ENCODE assay signal across 12 cellular contexts in the genomic region with DNA sequence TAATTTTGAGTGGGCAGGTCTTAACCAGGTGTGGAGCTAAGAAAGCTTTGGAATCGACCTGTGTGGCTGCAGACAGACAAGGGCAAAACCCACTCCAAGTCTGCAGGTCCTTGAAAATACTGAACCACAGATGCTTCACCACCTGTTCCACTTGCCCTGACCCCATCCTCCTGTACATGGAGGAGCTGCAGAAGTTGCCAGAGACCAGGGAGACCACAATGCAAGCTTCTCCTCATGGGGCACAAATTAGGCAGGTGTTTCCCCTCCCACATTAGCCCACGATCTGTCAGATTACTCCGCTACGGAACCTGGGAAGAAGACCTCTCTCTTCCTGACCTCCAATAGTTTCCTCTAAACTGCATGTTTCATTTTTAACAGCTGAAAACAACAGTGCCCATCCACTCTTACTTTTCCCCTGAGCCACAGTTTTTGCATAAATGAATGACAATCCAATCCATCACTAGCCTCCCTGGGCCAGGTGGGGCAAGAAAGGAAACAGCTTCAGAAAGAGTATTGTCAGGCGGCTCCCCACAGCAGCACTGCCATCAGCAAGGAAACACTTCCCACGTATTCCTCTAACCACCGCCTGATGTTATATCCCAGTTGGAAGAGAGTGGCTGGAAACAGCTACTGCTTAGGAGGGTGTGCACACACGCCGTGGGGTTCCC.
DNase-seq lines count a peak whose midpoint lies in the region; ATAC-seq and TF ChIP-seq lines count a peak whose summit lies in the region.
"Had no signal": no experiment of that assay in that cellular context is flagged by ENCODE, and none has a peak within 500 bp of the region (broad histone marks: within the 10 kb centered on the region; RNA-seq: fewer than 3 reads in every experiment).

No MANE protein-coding gene starts in this region.

- DNase-seq in mammary epithelial cell (no peak), breast epithelium (ENCODE audit: low spot score in 2 of 2) (no peak), brain microvascular endothelial cell (no peak), type B pancreatic cell (ENCODE audit: extremely low spot score, unreplicated experiment) (no peak), NCI-H2196 (lab: John Stamatoyannopoulos, UW; ENCODE audit: unreplicated experiment) (no peak)
- no peak for DNase-seq in activated CD4-positive, alpha-beta T cell treated with anti-CD3 and anti-CD28 coated beads for 1 hour
- DNase-seq: activated naive CD4-positive, alpha-beta T cell; hippocampal formation; naive thymus-derived CD8-positive, alpha-beta T cell; upper lobe of left lung had no signal

- no peak overlapping the region for H3K9ac ChIP-seq in mammary epithelial cell (ENCODE audit: insufficient read depth, low read length)

- H3K9me3 ChIP-seq in mammary epithelial cell (replicated peaks; ENCODE audit: insufficient read depth, low read length) (no peaks in the 10 kb centered on the region), breast epithelium (no peaks in the 10 kb centered on the region), muscle layer of duodenum (ENCODE audit: control insufficient read depth in 1 of 2, low read length in 2 of 2) (no peaks in the 10 kb centered on the region)
- H3K9me3 ChIP-seq: upper lobe of left lung had no signal

- dilution Hi-C loops in mammary epithelial cell (cut with HindIII; ENCODE audit: low sequenced_read_pairs): no loop called here

- H3K4me3 ChIP-seq in mammary epithelial cell (replicated peaks in 1 of 3; ENCODE audit: insufficient read depth in 1 of 3, low read depth in 2 of 3, low read length in 3 of 3) (no peak overlapping the region), breast epithelium (no peak overlapping the region), brain microvascular endothelial cell (ENCODE audit: low read depth, low read length) (peak overlapping the region; percentile 49), muscle layer of duodenum (ENCODE audit: low read depth in 1 of 2, low read length in 2 of 2) (peak overlapping the region; percentile 52 to 53)

- intact Hi-C loops in mammary epithelial cell (cut with micrococcal nuclease): loop anchor here (5.0 kb wide), 1 partner anchor 103 kb away; no protein-coding TSS in a partner anchor
- intact Hi-C loops in breast epithelium (cut with DNase I; ENCODE audit: low total_unique reads): loop anchor here (10.0 kb wide), 1 partner anchor 101 kb away; no protein-coding TSS in a partner anchor

- WGBS in mammary epithelial cell (ENCODE audit: low coverage, missing lambda C conversion rate): 85% methylated on average over 6 of the region's 9 CpGs

- no peak for ATAC-seq in GM18502 (IDR thresholded peaks at IDR 0.05; ENCODE audit: poor library complexity, unreplicated experiment)
- ATAC-seq: naive thymus-derived CD8-positive, alpha-beta T cell had no signal

- H3K4me2 ChIP-seq in mammary epithelial cell (ENCODE audit: insufficient read depth, low read depth, low read length): no peak overlapping the region

- peaks cover 3% of the 10 kb centered on the region for H3K27me3 Mint-ChIP-seq in type B pancreatic cell
- H3K27me3 Mint-ChIP-seq: naive thymus-derived CD8-positive, alpha-beta T cell had no signal

- H3K27me3 ChIP-seq in mammary epithelial cell (ENCODE audit: insufficient read depth, low read length) (no peaks in the 10 kb centered on the region), breast epithelium (no peaks in the 10 kb centered on the region), brain microvascular endothelial cell (replicated peaks) (no peaks in the 10 kb centered on the region), muscle layer of duodenum (ENCODE audit: low read depth, low read length) (no peaks in the 10 kb centered on the region)
- H3K27me3 ChIP-seq: upper lobe of left lung had no signal

- H3K36me3 Mint-ChIP-seq in type B pancreatic cell: no peaks in the 10 kb centered on the region

- peak overlapping the region; percentile 58 for H3K4me3 Mint-ChIP-seq in type B pancreatic cell
- H3K4me3 Mint-ChIP-seq: naive thymus-derived CD8-positive, alpha-beta T cell had no signal

- H2AFZ ChIP-seq in mammary epithelial cell (ENCODE audit: low read depth, low read length): peak overlapping the region; percentile 84

- H3K9me3 Mint-ChIP-seq in type B pancreatic cell: no peaks in the 10 kb centered on the region
- H3K9me3 Mint-ChIP-seq: naive thymus-derived CD8-positive, alpha-beta T cell had no signal

- BruUV-seq in mammary epithelial cell (replicated peaks; lab: Mats Ljungman, UMichigan): no TSS peak

- in situ Hi-C loops in mammary epithelial cell (cut with MboI; ENCODE audit: low sequenced_read_pairs in 2 of 2) (no loop called here), brain microvascular endothelial cell (cut with HindIII; ENCODE audit: low pct_ligation_motif_present, low sequenced_read_pairs) (no loop called here)

- H3K27ac ChIP-seq in mammary epithelial cell (ENCODE audit: insufficient read depth, low read depth, low read length) (no peak overlapping the region), breast epithelium (peak overlapping the region in 1 of 2 donors; percentile 69), brain microvascular endothelial cell (peak overlapping the region; percentile 64), muscle layer of duodenum (ENCODE audit: low read length) (peak overlapping the region; percentile 27)

- TF ChIP-seq CTCF in mammary epithelial cell (conservative IDR thresholded peaks at IDR 0.05 in 1 of 2, IDR thresholded peaks at IDR 0.05 in 1 of 2; ENCODE audit: extremely low read depth in 1 of 2, insufficient read depth in 1 of 2, low read depth in 1 of 2, low read length in 2 of 2) (no peak), breast epithelium (IDR thresholded peaks at IDR 0.05) (no peak), brain microvascular endothelial cell (IDR thresholded peaks at IDR 0.05; ENCODE audit: low read depth, low read length, missing control alignments) (no peak), type B pancreatic cell (conservative IDR thresholded peaks at IDR 0.05) (no peak)

- no peaks in the 10 kb centered on the region for H3K36me3 ChIP-seq in mammary epithelial cell (ENCODE audit: insufficient read depth, low read length)
- no peaks in the 10 kb centered on the region for H3K36me3 ChIP-seq in breast epithelium
- no peaks in the 10 kb centered on the region for H3K36me3 ChIP-seq in brain microvascular endothelial cell (replicated peaks)
- no peaks in the 10 kb centered on the region for H3K36me3 ChIP-seq in muscle layer of duodenum (ENCODE audit: control insufficient read depth in 1 of 2, insufficient read depth in 2 of 2, low read length in 2 of 2)
- H3K36me3 ChIP-seq: upper lobe of left lung had no signal

- H4K20me1 ChIP-seq in mammary epithelial cell (ENCODE audit: insufficient read depth, low read length): no peaks in the 10 kb centered on the region

- H3K4me1 ChIP-seq in mammary epithelial cell (ENCODE audit: insufficient read depth, low read length) (peaks cover 16% of the 10 kb centered on the region), breast epithelium (no peaks in the 10 kb centered on the region), muscle layer of duodenum (ENCODE audit: control insufficient read depth in 1 of 2, insufficient read depth in 2 of 2, low read length in 2 of 2) (no peaks in the 10 kb centered on the region)

- CTCF ChIA-PET in mammary epithelial cell (lab: Charles Lee; ENCODE audit: low non-redundant PET): no interaction called here

- TF ChIP-seq POLR2A in breast epithelium (IDR thresholded peaks at IDR 0.05): no peak

- peak overlapping the region; percentile 48 for H3K27ac Mint-ChIP-seq in type B pancreatic cell

- no peaks in the 10 kb centered on the region for H3K79me2 ChIP-seq in mammary epithelial cell (ENCODE audit: insufficient read depth, low read length)

- H3K4me1 Mint-ChIP-seq in type B pancreatic cell (ENCODE audit: unreplicated experiment): peaks cover 26% of the 10 kb centered on the region

Comparison
In these comparisons a context has a peak if more than half of its experiments do, and no peak if none do; other contexts are left out.
1. H3K4me3 ChIP-seq: peak in brain microvascular endothelial cell (single experiment) and muscle layer of duodenum (2 of 2); none in mammary epithelial cell (0 of 3) and breast epithelium (0 of 3).